In genomic region chr15:57015897-57016296, GRCh38 we compare ENCODE assay signal across 15 cellular contexts.
DNase-seq lines count a peak whose midpoint lies in the region; ATAC-seq, FAIRE-seq and TF ChIP-seq lines count a peak whose summit lies in the region.
"Had no signal": no experiment of that assay in that cellular context is flagged by ENCODE, and none has a peak within 500 bp of the region (broad histone marks: within the 10 kb centered on the region; RNA-seq: fewer than 3 reads in every experiment).

No MANE protein-coding gene starts in this region.

- no peak overlapping the region for H3K23ac ChIP-seq in IMR-90 (ENCODE audit: low read depth, low read length)

- peaks cover 47% of the 10 kb centered on the region for H3K4me1 ChIP-seq in A549
- peaks cover 7% of the 10 kb centered on the region for H3K4me1 ChIP-seq in IMR-90 (ENCODE audit: control insufficient read depth, insufficient read depth, low read length)
- peaks cover 2 to 12% (median 3%) of the 10 kb centered on the region in 4 donors for H3K4me1 ChIP-seq in liver (ENCODE audit: control insufficient read depth in 4 of 4, insufficient read depth in 4 of 4, low read length in 3 of 4)

- no peaks in the 10 kb centered on the region for H3K27me3 ChIP-seq in IMR-90 (ENCODE audit: control insufficient read depth, insufficient read depth, low read length)
- no peaks in the 10 kb centered on the region for H3K27me3 ChIP-seq in liver (ENCODE audit: control insufficient read depth in 4 of 4, insufficient read depth in 4 of 4, low read length in 3 of 4)

- no peak overlapping the region for H2BK15ac ChIP-seq in IMR-90 (ENCODE audit: low read depth, low read length)

- intact Hi-C loops in IMR-90 (cut with micrococcal nuclease) (loop anchor here (5.0 kb wide), 1 partner anchor 196 kb away; no protein-coding TSS in a partner anchor), cardiac septum (cut with DNase I) (no loop called here)

- no peak overlapping the region for H2BK120ac ChIP-seq in IMR-90 (ENCODE audit: low read depth, low read length)

- H3K4me3 ChIP-seq in A549 (no peak overlapping the region), IMR-90 (ENCODE audit: insufficient read depth, low read depth, low read length) (no peak overlapping the region), choroid plexus epithelial cell (ENCODE audit: low read depth, low read length) (no peak overlapping the region), liver (ENCODE audit: low read depth in 1 of 3, low read length in 3 of 3) (no peak overlapping the region)

- CTCF ChIA-PET in A549 (lab: Yijun Ruan, JAX) (interaction anchor here (0.8 to 2.1 kb wide), 3 partner anchors 18 to 512 kb away, joined by 3 to 7 read pairs (median 3); no protein-coding TSS in a partner anchor), IMR-90 (lab: Yijun Ruan, JAX) (no interaction called here)

- no peaks in the 10 kb centered on the region; the same call in 1 of the 2 replicates for H3K36me3 ChIP-seq in IMR-90 (ENCODE audit: control insufficient read depth, insufficient read depth, low read length)
- H3K36me3 ChIP-seq in liver (ENCODE audit: control insufficient read depth in 4 of 4, insufficient read depth in 3 of 4, low read depth in 1 of 4, low read length in 3 of 4) = no peaks in the 10 kb centered on the region

- dilution Hi-C loops in IMR-90 (cut with HindIII; ENCODE audit: low sequenced_read_pairs, unreplicated experiment) = no loop called here

- H3K9me3 ChIP-seq in A549 (no peaks in the 10 kb centered on the region), IMR-90 (ENCODE audit: control insufficient read depth, insufficient read depth, low read length) (no peaks in the 10 kb centered on the region), liver (ENCODE audit: control insufficient read depth in 4 of 4, low read length in 3 of 4) (no peaks in the 10 kb centered on the region)

- peaks cover 52 to 81% of the 10 kb centered on the region in 2 experiments for H3K79me1 ChIP-seq in IMR-90 (ENCODE audit: low read depth in 1 of 2, low read length in 2 of 2)

- no peak for TF ChIP-seq EP300 in A549 (IDR thresholded peaks at IDR 0.05)

- peak overlapping the region; percentile 35 for H3K4me2 ChIP-seq in A549
- no peak overlapping the region for H3K4me2 ChIP-seq in IMR-90 (ENCODE audit: low read depth, low read length)

- H2AK5ac ChIP-seq in IMR-90 (ENCODE audit: low read depth, low read length) = no peak overlapping the region

- POLR2A ChIA-PET in A549 (lab: Yijun Ruan, JAX) = no interaction called here
- POLR2A ChIA-PET in IMR-90 (lab: Charles Lee; ENCODE audit: unreplicated experiment) = no interaction called here

- H3K9ac ChIP-seq in IMR-90 (ENCODE audit: low read depth, low read length) = no peak overlapping the region
- H3K9ac ChIP-seq in liver (ENCODE audit: low read depth in 1 of 2, low read length in 2 of 2) = no peak overlapping the region

- 9% methylated on average over 2 of the region's 2 CpGs for WGBS in A549 (ENCODE audit: missing lambda C conversion rate)
- no CpG with 5 or more reads among the region's 2 CpGs for WGBS in IMR-90 (ENCODE audit: extremely low coverage in 2 of 2, insufficient read length in 1 of 2), 2 experiments
- WGBS in liver = 31% methylated on average over 2 of the region's 2 CpGs

- no peak for TF ChIP-seq POLR2A in A549 (IDR thresholded peaks at IDR 0.05; ENCODE audit: low read length)
- no peak for TF ChIP-seq POLR2A in IMR-90 (IDR thresholded peaks at IDR 0.05; ENCODE audit: low read depth, low read length)

- H4K20me1 ChIP-seq in IMR-90 (ENCODE audit: insufficient read depth, low read length) = peaks cover 44% of the 10 kb centered on the region

- TF ChIP-seq CTCF in A549 (IDR thresholded peaks at IDR 0.05) = no peak
- no peak for TF ChIP-seq CTCF in IMR-90 (conservative IDR thresholded peaks at IDR 0.05; ENCODE audit: low read depth, low read length)
- TF ChIP-seq CTCF in choroid plexus epithelial cell (conservative IDR thresholded peaks at IDR 0.05; ENCODE audit: low read depth, low read length) = no peak
- TF ChIP-seq CTCF in liver (IDR thresholded peaks at IDR 0.05; ENCODE audit: low read depth, low read length, missing input control) = no peak

- peak overlapping the region; percentile 34 for H2BK5ac ChIP-seq in IMR-90 (ENCODE audit: low read depth, low read length, poor library complexity, severe bottlenecking)

- no peak overlapping the region for H3K4ac ChIP-seq in IMR-90 (ENCODE audit: low read depth, low read length)

- in situ Hi-C loops in IMR-90 (cut with MboI; ENCODE audit: low sequenced_read_pairs) = no loop called here

- H3K18ac ChIP-seq in IMR-90 (ENCODE audit: low read depth, low read length) = no peak overlapping the region

- H4K5ac ChIP-seq in IMR-90 (ENCODE audit: low read depth, low read length) = no peak overlapping the region

- H3K56ac ChIP-seq in IMR-90 (ENCODE audit: extremely low read depth, insufficient read depth, low read length) = no peak overlapping the region

- no peak overlapping the region; the same call in 1 of the 2 replicates for H2BK20ac ChIP-seq in IMR-90 (ENCODE audit: low read depth, low read length)

- H3K27ac ChIP-seq in A549 (peak overlapping the region in 1 of 2 experiments; percentile 18; a peak in 1 of 6 replicates), IMR-90 (ENCODE audit: insufficient read depth, low read length) (no peak overlapping the region), liver (ENCODE audit: low read depth in 1 of 2, low read length in 2 of 2) (peak overlapping the region; percentile 62 to 79)
- H3K27ac ChIP-seq: C4-2B, HL-60 had no signal

- peak; percentile 35 to 63; a peak in 3 of 6 replicates for ATAC-seq in A549
- ATAC-seq in IMR-90 (ENCODE audit: low read depth) = no peak; the same call in 1 of the 2 replicates
- ATAC-seq in GM18502 (IDR thresholded peaks at IDR 0.05; ENCODE audit: poor library complexity, unreplicated experiment) = no peak

- H3K9me1 ChIP-seq in IMR-90 (ENCODE audit: insufficient read depth, low read length) = peaks cover 20% of the 10 kb centered on the region; the same call in 1 of the 2 replicates

- DNase-seq in A549 (ENCODE audit: low read depth in 1 of 2, low spot score in 1 of 2) (peak; percentile 25 to 31), IMR-90 (peak; percentile 62), choroid plexus epithelial cell (ENCODE audit: low read depth) (peak; percentile 34), NCI-H1694 (lab: John Stamatoyannopoulos, UW) (no peak), EL (no peak), cardiac septum (ENCODE audit: low spot score) (no peak)
- DNase-seq: activated CD4-positive, alpha-beta T cell treated with anti-CD3 and anti-CD28 coated beads, Interleukin-2, amount 10 ng/mL, durations not matched to agents 7 days and 5 days; activated naive CD4-positive, alpha-beta T cell treated with anti-CD3 and anti-CD28 coated beads, Interleukin-2, amount 10 ng/mL, durations not matched to agents 7 days and 5 days; DMS79 treated with DMSO at 0.1 percent for 48 hours; erythroblast; RPMI8226 had no signal

- TF ChIP-seq RAD21 in A549 (conservative IDR thresholded peaks at IDR 0.05 in 1 of 2, IDR thresholded peaks at IDR 0.05 in 1 of 2) = no peak
- TF ChIP-seq RAD21 in IMR-90 (IDR thresholded peaks at IDR 0.05; ENCODE audit: low read length) = no peak
- TF ChIP-seq RAD21 in liver (IDR thresholded peaks at IDR 0.05) = peak in 1 of 2 donors; percentile 16

- H2AFZ ChIP-seq in IMR-90 (replicated peaks; ENCODE audit: low read length, poor library complexity) = no peak overlapping the region

- no peak overlapping the region for H4K8ac ChIP-seq in IMR-90 (ENCODE audit: low read depth in 2 of 2, low read length in 2 of 2)

- BruUV-seq in IMR-90 (replicated peaks; lab: Mats Ljungman, UMichigan) = no TSS peak

- no peak overlapping the region for H4K91ac ChIP-seq in IMR-90 (ENCODE audit: insufficient read depth, low read depth, low read length)

- FAIRE-seq in A549 (lab: Jason Lieb, UNC) = no peak

- H3K14ac ChIP-seq in IMR-90 (replicated peaks; ENCODE audit: low read depth, low read length) = no peak overlapping the region

- H2AK9ac ChIP-seq in IMR-90 (replicated peaks; ENCODE audit: low read depth, low read length, poor library complexity) = no peak overlapping the region

TF ChIP-seq in A549, 52 proteins besides CTCF, POLR2A, EP300 and RAD21 (continues in another document):
- TF ChIP-seq RNF2 (IDR thresholded peaks at IDR 0.05; ENCODE audit: borderline replicate concordance, low read depth) (no peak), JUNB (IDR thresholded peaks at IDR 0.05) (peak; percentile 36; the same call in 1 of the 2 replicates), CEBPB (IDR thresholded peaks at IDR 0.05) (peak in 1 of 2 experiments; percentile 57; a peak in 1 of 4 replicates), HOXB5 (CRISPR knock-in tag; IDR thresholded peaks at IDR 0.05) (no peak), FOSL2 (IDR thresholded peaks at IDR 0.05) (peak; percentile 13; the same call in 1 of the 2 replicates), FOSL2 (CRISPR knock-in tag; IDR thresholded peaks at IDR 0.05) (peak; percentile 50; the same call in 1 of the 2 replicates)

TF ChIP-seq in IMR-90, 13 proteins besides CTCF, POLR2A, EP300 and RAD21 (continues in another document):
- TF ChIP-seq ELK1 (IDR thresholded peaks at IDR 0.05; ENCODE audit: borderline replicate concordance, low read depth, low read length) = no peak
- no peak for TF ChIP-seq SMC3 (IDR thresholded peaks at IDR 0.05; ENCODE audit: low read depth, low read length)
- TF ChIP-seq CEBPB (IDR thresholded peaks at IDR 0.05; ENCODE audit: low read depth, low read length) = peak; percentile 61; the same call in 1 of the 2 replicates

TF ChIP-seq in liver, 16 proteins besides CTCF, POLR2A, EP300 and RAD21 (continues in another document):
- TF ChIP-seq SP1 (IDR thresholded peaks at IDR 0.05) (no peak), RXRA (IDR thresholded peaks at IDR 0.05) (peak in 1 of 2 donors; percentile 54)

Comparison
In these comparisons a context has a peak if more than half of its experiments do, and no peak if none do; other contexts are left out.
1. ATAC-seq: peak in A549 (2 of 2); none in IMR-90 (single experiment) and GM18502 (single experiment).
2. DNase-seq: peak in A549 (2 of 2), IMR-90 (single experiment) and choroid plexus epithelial cell (single experiment); none in NCI-H1694 (single experiment), EL (single experiment) and cardiac septum (single experiment).